ENCODE assay signal across 12 cellular contexts in the genomic region with DNA sequence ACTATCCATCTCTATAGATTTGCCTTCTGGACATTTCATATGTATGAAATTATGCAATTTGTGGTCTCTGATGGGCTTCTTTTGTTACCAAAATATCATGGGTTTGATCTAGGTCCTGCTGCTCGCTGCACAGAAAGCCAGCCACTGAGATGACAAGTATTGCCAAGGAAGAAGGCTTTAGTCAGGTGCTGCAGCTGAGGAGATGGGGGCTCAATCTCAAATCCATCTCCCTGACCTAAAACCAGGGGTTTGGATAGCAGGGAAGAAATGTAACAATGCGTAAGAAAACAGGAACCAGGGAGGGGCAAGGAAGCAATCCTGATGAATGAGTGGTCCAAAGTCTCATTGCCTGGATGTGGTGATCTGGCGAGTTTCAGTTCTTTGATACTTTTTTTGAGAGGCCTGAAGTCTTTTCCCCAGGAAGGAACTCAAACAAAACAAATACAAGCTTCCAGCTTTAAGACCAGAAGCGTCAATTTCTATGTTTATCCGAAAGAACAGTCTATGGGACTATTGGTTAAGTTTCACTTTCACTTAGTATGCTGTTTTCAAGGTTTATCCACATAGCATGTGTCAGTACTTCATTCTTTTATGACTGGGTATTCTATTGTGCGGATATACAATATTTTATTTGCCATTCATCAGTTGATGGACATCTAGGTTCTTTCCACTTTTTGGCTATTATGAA. TPM values are rescaled to one million over a fixed set of nuclear protein-coding genes. Genes with fewer than 3 reads are reported as not detected.
DNase-seq lines count a peak whose midpoint lies in the region; ATAC-seq, FAIRE-seq and TF ChIP-seq lines count a peak whose summit lies in the region.
"Had no signal": no experiment of that assay in that cellular context is flagged by ENCODE, and none has a peak within 500 bp of the region (broad histone marks: within the 10 kb centered on the region; RNA-seq: fewer than 3 reads in every experiment).

No MANE protein-coding gene starts in this region.

- POLR2A ChIA-PET in GM12878 (lab: Charles Lee) = no interaction called here

- no peak for TF ChIP-seq RAD21 in GM12878 (IDR thresholded peaks at IDR 0.05; ENCODE audit: insufficient read depth, low read depth, low read length)

- in situ Hi-C loops in GM12878 (cut with MboI) = no loop called here

- H3K9me3 ChIP-seq in BLaER1 (peaks cover 16% of the 10 kb centered on the region; the same call in 1 of the 2 replicates), GM12878 (replicated peaks; ENCODE audit: control insufficient read depth, insufficient read depth, low read length) (peaks cover 5% of the 10 kb centered on the region; the same call in 1 of the 3 replicates), mononuclear cell (ENCODE audit: low read depth, low read length) (no peaks in the 10 kb centered on the region)

- no peak for FAIRE-seq in GM12878 (lab: Jason Lieb, UNC)

- WGBS in GM12878 (ENCODE audit: insufficient coverage, insufficient replicate concordance, low lambda C conversion rate, missing lambda C conversion rate) = 25% methylated on average over 6 of the region's 6 CpGs

- peak overlapping the region; percentile 47 for H3K4me2 ChIP-seq in BLaER1
- peak overlapping the region; percentile 26; the same call in 1 of the 2 replicates for H3K4me2 ChIP-seq in GM12878 (ENCODE audit: control insufficient read depth, insufficient read depth)

- CTCF ChIA-PET in GM12878 (lab: Yijun Ruan, JAX) = no interaction called here

- peak overlapping the region; percentile 69 for H3K27ac ChIP-seq in BLaER1
- no peak overlapping the region for H3K27ac ChIP-seq in GM12878 (ENCODE audit: control insufficient read depth, insufficient read depth)
- H3K27ac ChIP-seq in caudate nucleus (ENCODE audit: low read depth, low read length) = no peak overlapping the region

- no peak for TF ChIP-seq CTCF in GM12878 (IDR thresholded peaks at IDR 0.05 in 2 of 3, conservative IDR thresholded peaks at IDR 0.05 in 1 of 3; ENCODE audit: control insufficient read depth in 2 of 3, extremely low read depth in 1 of 3, insufficient read depth in 1 of 3, low read depth in 3 of 3, low read length in 3 of 3)

- no peak for TF ChIP-seq EP300 in GM12878 (IDR thresholded peaks at IDR 0.05; ENCODE audit: borderline replicate concordance in 1 of 2, control insufficient read depth in 1 of 2, low read depth in 2 of 2, low read length in 2 of 2)

- peak overlapping the region; percentile 55 for H2AFZ ChIP-seq in GM12878 (ENCODE audit: control insufficient read depth, low read depth, low read length)

- ATAC-seq in GM12878 (no peak), HG03457 (IDR thresholded peaks at IDR 0.05; ENCODE audit: unreplicated experiment) (no peak)

- intact Hi-C loops in GM12878 (cut with micrococcal nuclease; ENCODE audit: unreplicated experiment) = no loop called here

- H3K36me3 ChIP-seq in BLaER1 = no peaks in the 10 kb centered on the region
- no peaks in the 10 kb centered on the region for H3K36me3 ChIP-seq in GM12878 (ENCODE audit: control insufficient read depth in 2 of 2, insufficient read depth in 2 of 2, low read length in 1 of 2)

- DNase-seq in HT1080 (ENCODE audit: low read depth) = peak; percentile 37
- DNase-seq in GM12878 (ENCODE audit: low read depth, low spot score) = no peak
- DNase-seq in NOMO-1 treated with dmso at 0.1 percent for 144 hours (lab: John Stamatoyannopoulos, UW; ENCODE audit: unreplicated experiment) = no peak
- no peak for DNase-seq in caudate nucleus (lab: John Stamatoyannopoulos, UW)
- no peak for DNase-seq in DMS79 (lab: John Stamatoyannopoulos, UW)
- DNase-seq: Calu3, NCI-H446, nephron progenitor cell had no signal

- TF ChIP-seq POLR2A in GM12878 (IDR thresholded peaks at IDR 0.05; ENCODE audit: low read depth, low read length) = no peak

- H3K4me3 ChIP-seq in BLaER1 (peak overlapping the region; percentile 38; the same call in 1 of the 2 replicates), GM12878 (no peak overlapping the region; the same call in 1 of the 2 replicates), mononuclear cell (ENCODE audit: low read length) (peak overlapping the region; percentile 26)

- 0 out of 2 replicates have a peak overlapping the region, but pooled peaks have one; percentile 26 for H3K9ac ChIP-seq in BLaER1
- H3K9ac ChIP-seq in GM12878 (ENCODE audit: control insufficient read depth, insufficient read depth, low read length) = no peak overlapping the region

- SMC1A ChIA-PET in GM12878 (lab: Charles Lee; ENCODE audit: uncharacterized antibody, unreplicated experiment) = interaction anchor here (1.2 to 2.0 kb wide), 3 partner anchors 13 to 17 kb away, joined by 3 to 6 read pairs (median 3); partner anchors contain the start of gene IL1A

- no peaks in the 10 kb centered on the region for H4K20me1 ChIP-seq in BLaER1
- H4K20me1 ChIP-seq in GM12878 (ENCODE audit: control insufficient read depth, insufficient read depth) = no peaks in the 10 kb centered on the region

- no peaks in the 10 kb centered on the region for H3K27me3 ChIP-seq in BLaER1
- no peaks in the 10 kb centered on the region for H3K27me3 ChIP-seq in GM12878 (replicated peaks in 1 of 2; ENCODE audit: control insufficient read depth in 2 of 2, insufficient read depth in 2 of 2, low read length in 1 of 2)
- no peaks in the 10 kb centered on the region for H3K27me3 ChIP-seq in mononuclear cell (ENCODE audit: insufficient read depth, low read length)

- RAD21 ChIA-PET in GM12878 (lab: Charles Lee; ENCODE audit: unreplicated experiment) = no interaction called here

- H3K79me2 ChIP-seq in GM12878 (ENCODE audit: control insufficient read depth, insufficient read depth, low read length) = peaks cover 16% of the 10 kb centered on the region

- H3K4me1 ChIP-seq in BLaER1 = peaks cover 37% of the 10 kb centered on the region
- H3K4me1 ChIP-seq in GM12878 (ENCODE audit: control insufficient read depth, insufficient read depth, low read length) = peaks cover 3% of the 10 kb centered on the region
- peaks cover 42% of the 10 kb centered on the region for H3K4me1 ChIP-seq in mononuclear cell (ENCODE audit: insufficient read depth, low read length)

- no TSS peak for BruUV-seq in GM12878 (replicated peaks; lab: Mats Ljungman, UMichigan)

RNA-seq across cellular contexts. Expression of gene CKAP2L, which starts 3.4 kb away (rescaled TPM):
- total RNA-seq in HT1080 (2014; rRNA removed; shearing (Covaris generic)) = 21.1 and 33.7 TPM in 2 replicates
- 33.5 and 42.7 TPM in 2 replicates for polyA plus RNA-seq in HT1080 (2015; cell fraction: cytosol; rRNA removed)
- polyA plus RNA-seq in HT1080 (2015; cell fraction: nucleus; rRNA removed) = 41.8 and 45.9 TPM in 2 replicates
- 21.8 and 25.7 TPM in 2 replicates for total RNA-seq in GM12878 (2013; cell fraction: nucleolus; rRNA removed)
- total RNA-seq in GM12878 (2014; rRNA removed) (18.1 and 21.1 TPM in 2 replicates), GM12878 (2014; rRNA removed; fragmentation: Illumina TruSeq; extraction: Trizol) (18.2 and 19.0 TPM in 2 replicates), GM12878 (2021) (20.7 and 23.7 TPM in 2 replicates), mononuclear cell (0.21 TPM)
- polyA plus RNA-seq in GM12878 (2011; ENCODE audit: low read depth) = 6.5 TPM
- polyA plus RNA-seq in GM12878 (2011; rRNA removed) (14.9 and 20.8 TPM in 2 replicates), GM12878 (2014; fragmentation: Illumina TruSeq; extraction: Trizol) (30.6 and 38.3 TPM in 2 replicates), GM12878 (2014; fragmentation: Nextera tagmentation; extraction: Ambion mirVana) (10 to 100 TPM; 10.5 to 19.7 TPM), GM12878 (2014; rRNA removed) (13.7 and 14.5 TPM in 2 replicates), GM12878 (2016; fragmentation: Nextera tagmentation; extraction: Ambion mirVana) (10 to 100 TPM; 27.4 to 37.4 TPM)
- 5.2 and 5.7 TPM in 2 replicates for polyA plus RNA-seq in GM12878 (2011; cell fraction: cytosol; rRNA removed)
- 5.7 and 6.7 TPM in 2 replicates for polyA plus RNA-seq in GM12878 (2011; cell fraction: nucleus; rRNA removed)
- polyA plus RNA-seq in GM12878 (2012) = 7.9 and 8.2 TPM in 2 replicates
- polyA minus RNA-seq in GM12878 (2011; rRNA and poly(A)+ RNA removed) = 10.6 and 14.6 TPM in 2 replicates
- 4.5 and 7.5 TPM in 2 replicates for polyA minus RNA-seq in GM12878 (2011; cell fraction: cytosol; rRNA and poly(A)+ RNA removed)
- polyA minus RNA-seq in GM12878 (2011; cell fraction: nucleus; rRNA and poly(A)+ RNA removed) = 14.0 and 18.1 TPM in 2 replicates

RNA-seq across cellular contexts. Expression of gene IL1A, which starts 16.5 kb away (rescaled TPM):
- 0.85 and 1.1 TPM in 2 replicates for total RNA-seq in HT1080 (2014; rRNA removed; shearing (Covaris generic))
- 12.8 and 15.9 TPM in 2 replicates for polyA plus RNA-seq in HT1080 (2015; cell fraction: cytosol; rRNA removed)
- polyA plus RNA-seq in HT1080 (2015; cell fraction: nucleus; rRNA removed) = 19.9 and 20.8 TPM in 2 replicates
- not detected in 2 replicates for total RNA-seq in GM12878 (2013; cell fraction: nucleolus; rRNA removed)
- 7.7 and 10.6 TPM in 2 replicates for total RNA-seq in GM12878 (2014; rRNA removed)
- 8.2 and 9.5 TPM in 2 replicates for total RNA-seq in GM12878 (2014; rRNA removed; fragmentation: Illumina TruSeq; extraction: Trizol)
- total RNA-seq in GM12878 (2021) = 6.1 and 6.6 TPM in 2 replicates
- polyA plus RNA-seq in GM12878 (2011; ENCODE audit: low read depth) = 4.5 TPM
- polyA plus RNA-seq in GM12878 (2011; rRNA removed) = 0.10 TPM in 1 of 2 replicates, not detected in the other
- not detected in 2 replicates for polyA plus RNA-seq in GM12878 (2011; cell fraction: cytosol; rRNA removed)
- polyA plus RNA-seq in GM12878 (2011; cell fraction: nucleus; rRNA removed) = not detected in 2 replicates
- polyA plus RNA-seq in GM12878 (2012) = 4.3 and 5.9 TPM in 2 replicates
- 8.3 and 14.3 TPM in 2 replicates for polyA plus RNA-seq in GM12878 (2014; fragmentation: Illumina TruSeq; extraction: Trizol)
- 1 to 10 TPM; 5.7 to 8.7 TPM for polyA plus RNA-seq in GM12878 (2014; fragmentation: Nextera tagmentation; extraction: Ambion mirVana)
- 5.6 and 7.2 TPM in 2 replicates for polyA plus RNA-seq in GM12878 (2014; rRNA removed)
- polyA plus RNA-seq in GM12878 (2016; fragmentation: Nextera tagmentation; extraction: Ambion mirVana) = 1 to 10 TPM; 3.2 to 3.8 TPM
- polyA minus RNA-seq in GM12878 (2011; rRNA and poly(A)+ RNA removed) = not detected in 2 replicates
- not detected in 2 replicates for polyA minus RNA-seq in GM12878 (2011; cell fraction: cytosol; rRNA and poly(A)+ RNA removed)
- not detected in 2 replicates for polyA minus RNA-seq in GM12878 (2011; cell fraction: nucleus; rRNA and poly(A)+ RNA removed)
- total RNA-seq in mononuclear cell = 23.4 TPM
- total RNA-seq: chondrocyte had no signal

RNA-seq across cellular contexts. Expression of gene NT5DC4, which starts 47.0 kb away (rescaled TPM):
- not detected in 2 replicates for total RNA-seq in HT1080 (2014; rRNA removed; shearing (Covaris generic))
- polyA plus RNA-seq in HT1080 (2015; cell fraction: cytosol; rRNA removed) = not detected in 2 replicates
- not detected in 2 replicates for polyA plus RNA-seq in HT1080 (2015; cell fraction: nucleus; rRNA removed)
- total RNA-seq in GM12878 (2013; cell fraction: nucleolus; rRNA removed) = 2.0 and 2.3 TPM in 2 replicates
- 0.34 and 0.38 TPM in 2 replicates for total RNA-seq in GM12878 (2014; rRNA removed)
- total RNA-seq in GM12878 (2014; rRNA removed; fragmentation: Illumina TruSeq; extraction: Trizol) = 0.18 TPM in 1 of 2 replicates, not detected in the other
- 0.85 TPM in 1 of 2 replicates, not detected in the other for total RNA-seq in GM12878 (2021)
- 0.21 TPM for polyA plus RNA-seq in GM12878 (2011; ENCODE audit: low read depth)
- polyA plus RNA-seq in GM12878 (2011; rRNA removed) = 1.6 and 2.7 TPM in 2 replicates
- polyA plus RNA-seq in GM12878 (2011; cell fraction: cytosol; rRNA removed) = 0.13 and 0.17 TPM in 2 replicates
- polyA plus RNA-seq in GM12878 (2011; cell fraction: nucleus; rRNA removed) = 1.3 and 1.4 TPM in 2 replicates
- polyA plus RNA-seq in GM12878 (2012) = 6.4 and 12.9 TPM in 2 replicates
- polyA plus RNA-seq in GM12878 (2014; fragmentation: Illumina TruSeq; extraction: Trizol) = 0.04 and 0.10 TPM in 2 replicates
- polyA plus RNA-seq in GM12878 (2014; fragmentation: Nextera tagmentation; extraction: Ambion mirVana) = 1 to 10 TPM in 1 of 2 experiments, under 1 TPM in 1; 0.31 to 2.6 TPM
- polyA plus RNA-seq in GM12878 (2014; rRNA removed) = 0.15 and 0.51 TPM in 2 replicates
- polyA plus RNA-seq in GM12878 (2016; fragmentation: Nextera tagmentation; extraction: Ambion mirVana) = under 1 TPM; 0.11 to 0.13 TPM
- 0.29 and 1.1 TPM in 2 replicates for polyA minus RNA-seq in GM12878 (2011; rRNA and poly(A)+ RNA removed)
- 5.4 TPM in 1 of 2 replicates, not detected in the other for polyA minus RNA-seq in GM12878 (2011; cell fraction: cytosol; rRNA and poly(A)+ RNA removed)
- 0.73 TPM in 1 of 2 replicates, not detected in the other for polyA minus RNA-seq in GM12878 (2011; cell fraction: nucleus; rRNA and poly(A)+ RNA removed)
- not detected for total RNA-seq in mononuclear cell
- total RNA-seq: chondrocyte had no signal

Comparison
In these comparisons a context has a peak if more than half of its experiments do, and no peak if none do; other contexts are left out.
1. RNA of gene CKAP2L, which starts 3.4 kb away (total RNA-seq): 21.1 to 33.7 TPM in HT1080 and 18.1 to 25.7 TPM in GM12878; 0.21 TPM in mononuclear cell (single experiment); every median in the first group is over 10 times any median in the second.